Comparison of ENCODE assay signal across 1 cellular context in the genomic region with DNA sequence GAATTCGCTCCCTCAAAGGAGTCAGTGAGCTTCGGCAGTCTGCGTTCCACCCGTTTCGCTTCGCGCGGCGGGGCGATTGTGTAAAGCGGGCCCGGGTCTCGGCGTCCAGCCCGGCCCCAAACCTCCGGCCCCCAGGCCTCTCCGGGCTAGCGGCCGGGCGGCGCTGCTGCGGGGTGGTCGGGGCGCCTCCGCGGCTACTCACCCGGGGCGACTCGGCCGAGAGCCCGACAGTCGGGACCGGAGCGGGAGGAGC.
TF ChIP-seq lines count a peak whose summit lies in the region.

No MANE protein-coding gene starts in this region.

TF ChIP-seq in GM12878, 131 proteins besides CTCF, POLR2A, EP300 and RAD21:
- TF ChIP-seq, protein P1, sequence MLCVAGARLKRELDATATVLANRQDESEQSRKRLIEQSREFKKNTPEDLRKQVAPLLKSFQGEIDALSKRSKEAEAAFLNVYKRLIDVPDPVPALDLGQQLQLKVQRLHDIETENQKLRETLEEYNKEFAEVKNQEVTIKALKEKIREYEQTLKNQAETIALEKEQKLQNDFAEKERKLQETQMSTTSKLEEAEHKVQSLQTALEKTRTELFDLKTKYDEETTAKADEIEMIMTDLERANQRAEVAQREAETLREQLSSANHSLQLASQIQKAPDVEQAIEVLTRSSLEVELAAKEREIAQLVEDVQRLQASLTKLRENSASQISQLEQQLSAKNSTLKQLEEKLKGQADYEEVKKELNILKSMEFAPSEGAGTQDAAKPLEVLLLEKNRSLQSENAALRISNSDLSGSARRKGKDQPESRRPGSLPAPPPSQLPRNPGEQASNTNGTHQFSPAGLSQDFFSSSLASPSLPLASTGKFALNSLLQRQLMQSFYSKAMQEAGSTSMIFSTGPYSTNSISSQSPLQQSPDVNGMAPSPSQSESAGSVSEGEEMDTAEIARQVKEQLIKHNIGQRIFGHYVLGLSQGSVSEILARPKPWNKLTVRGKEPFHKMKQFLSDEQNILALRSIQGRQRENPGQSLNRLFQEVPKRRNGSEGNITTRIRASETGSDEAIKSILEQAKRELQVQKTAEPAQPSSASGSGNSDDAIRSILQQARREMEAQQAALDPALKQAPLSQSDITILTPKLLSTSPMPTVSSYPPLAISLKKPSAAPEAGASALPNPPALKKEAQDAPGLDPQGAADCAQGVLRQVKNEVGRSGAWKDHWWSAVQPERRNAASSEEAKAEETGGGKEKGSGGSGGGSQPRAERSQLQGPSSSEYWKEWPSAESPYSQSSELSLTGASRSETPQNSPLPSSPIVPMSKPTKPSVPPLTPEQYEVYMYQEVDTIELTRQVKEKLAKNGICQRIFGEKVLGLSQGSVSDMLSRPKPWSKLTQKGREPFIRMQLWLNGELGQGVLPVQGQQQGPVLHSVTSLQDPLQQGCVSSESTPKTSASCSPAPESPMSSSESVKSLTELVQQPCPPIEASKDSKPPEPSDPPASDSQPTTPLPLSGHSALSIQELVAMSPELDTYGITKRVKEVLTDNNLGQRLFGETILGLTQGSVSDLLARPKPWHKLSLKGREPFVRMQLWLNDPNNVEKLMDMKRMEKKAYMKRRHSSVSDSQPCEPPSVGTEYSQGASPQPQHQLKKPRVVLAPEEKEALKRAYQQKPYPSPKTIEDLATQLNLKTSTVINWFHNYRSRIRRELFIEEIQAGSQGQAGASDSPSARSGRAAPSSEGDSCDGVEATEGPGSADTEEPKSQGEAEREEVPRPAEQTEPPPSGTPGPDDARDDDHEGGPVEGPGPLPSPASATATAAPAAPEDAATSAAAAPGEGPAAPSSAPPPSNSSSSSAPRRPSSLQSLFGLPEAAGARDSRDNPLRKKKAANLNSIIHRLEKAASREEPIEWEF (IDR thresholded peaks at IDR 0.05; ENCODE audit: insufficient replicate concordance, low read depth, low read length): no peak
- TF ChIP-seq SIN3A (IDR thresholded peaks at IDR 0.05; ENCODE audit: low read depth, low read length): 0 out of 2 replicates have a peak, but pooled peaks have one; percentile 10
